ENCODE assay signal across 12 cellular contexts in genomic region chr2:229170907-229171306, GRCh38.
"Had no signal": no experiment of that assay in that cellular context is flagged by ENCODE, and none has a peak within 500 bp of the region (broad histone marks: within the 10 kb centered on the region; RNA-seq: fewer than 3 reads in every experiment).

No MANE protein-coding gene starts in this region.

- H3K27me3 ChIP-seq: gastroesophageal sphincter, upper lobe of left lung had no signal

- H3K36me3 ChIP-seq: gastroesophageal sphincter, upper lobe of left lung had no signal

- ATAC-seq: gastroesophageal sphincter; left ventricle myocardium superior; sciatic nerve; stimulated activated naive CD8-positive, alpha-beta T cell treated with anti-CD3 and anti-CD28 coated beads, Interleukin-15, amount 100 ng/mL, for 72 hours had no signal

- H3K9me3 ChIP-seq: upper lobe of left lung had no signal

- DNase-seq: activated CD4-positive, alpha-beta T cell treated with anti-CD3 and anti-CD28 coated beads, Interleukin-2, amount 50 U/mL, for 1 hour; activated naive CD8-positive, alpha-beta T cell treated with anti-CD3 and anti-CD28 coated beads for 36 hours; anterior cingulate cortex; effector memory CD4-positive, alpha-beta T cell; hippocampal formation; kidney; left ventricle myocardium superior; stimulated activated CD4-positive, alpha-beta T cell treated with anti-CD3 and anti-CD28 coated beads, Interleukin-1b, Interleukin-23, amount 100 ng/mL, for 48 hours; stimulated activated naive CD8-positive, alpha-beta T cell treated with anti-CD3 and anti-CD28 coated beads, Interleukin-15, amount 100 ng/mL, for 72 hours; upper lobe of left lung had no signal

- H3K4me3 ChIP-seq: gastroesophageal sphincter, upper lobe of left lung had no signal

- H3K27ac ChIP-seq: gastroesophageal sphincter, upper lobe of left lung had no signal

- H3K4me1 ChIP-seq: gastroesophageal sphincter had no signal
